5 cellular contexts compared by ENCODE assay signal in genomic region chr1:206064001-206064400, GRCh38. TPM values are rescaled to one million over a fixed set of nuclear protein-coding genes. Genes with fewer than 3 reads are reported as not detected.
"Had no signal": no experiment of that assay in that cellular context is flagged by ENCODE, and none has a peak within 500 bp of the region (broad histone marks: within the 10 kb centered on the region; RNA-seq: fewer than 3 reads in every experiment).

No MANE protein-coding gene starts in this region.

RNA-seq across cellular contexts. Expression of gene RHEX, which starts 11.0 kb away (rescaled TPM):
- total RNA-seq: HT-29, HT1080, IMR-90, K562 had no signal

RNA-seq across cellular contexts. Expression of gene CTSE, which starts 40.3 kb away (rescaled TPM):
- total RNA-seq: IMR-90 had no signal

RNA-seq across cellular contexts. Expression of gene AVPR1B, which starts 53.2 kb away (rescaled TPM):
- total RNA-seq: HepG2, HT-29, HT1080, IMR-90, K562 had no signal
